ENCODE assay signal across 12 cellular contexts in genomic region chr21:45299864-45300785, GRCh38. TPM values are rescaled to one million over a fixed set of nuclear protein-coding genes. Genes with fewer than 3 reads are reported as not detected.
A peak's percentile ranks its signal among the peaks of the same experiment; 100 is the strongest.
DNase-seq lines count a peak whose midpoint lies in the region; ATAC-seq and TF ChIP-seq lines count a peak whose summit lies in the region.
"Had no signal": no experiment of that assay in that cellular context is flagged by ENCODE, and none has a peak within 500 bp of the region (broad histone marks: within the 10 kb centered on the region; RNA-seq: fewer than 3 reads in every experiment).

No MANE protein-coding gene starts in this region.

- H3K27ac Mint-ChIP-seq in CD8-positive, alpha-beta memory T cell, result peak overlapping the region in 1 of 8 donors; percentile 54
- peak overlapping the region; percentile 72 for H3K27ac Mint-ChIP-seq in T-helper 17 cell
- H3K27ac Mint-ChIP-seq: CD8-positive, alpha-beta T cell; progenitor cell of endocrine pancreas had no signal

- peaks cover 0 to 3% of the 10 kb centered on the region in 2 donors for H3K27me3 Mint-ChIP-seq in CD8-positive, alpha-beta memory T cell
- no peaks in the 10 kb centered on the region for H3K27me3 Mint-ChIP-seq in T-helper 17 cell
- H3K27me3 Mint-ChIP-seq: progenitor cell of endocrine pancreas had no signal

- intact Hi-C loops in sciatic nerve (cut with DNase I), result no loop called here
- intact Hi-C loops in testis (cut with DNase I; ENCODE audit: low total_unique reads), result no loop called here

- ATAC-seq in T-helper 17 cell (no peak), sciatic nerve (no peak), HG03039 (IDR thresholded peaks at IDR 0.05; ENCODE audit: unreplicated experiment) (no peak), HG03571 (IDR thresholded peaks at IDR 0.05; ENCODE audit: unreplicated experiment) (no peak)
- ATAC-seq: CD8-positive, alpha-beta T cell had no signal

- peaks cover 3 to 6% (median 4%) of the 10 kb centered on the region in 3 donors for H3K4me1 Mint-ChIP-seq in CD8-positive, alpha-beta memory T cell
- H3K4me1 Mint-ChIP-seq in T-helper 17 cell, result peaks cover 7% of the 10 kb centered on the region

- H3K4me3 Mint-ChIP-seq in CD8-positive, alpha-beta memory T cell, result no peak overlapping the region
- no peak overlapping the region for H3K4me3 Mint-ChIP-seq in T-helper 17 cell
- H3K4me3 Mint-ChIP-seq: CD8-positive, alpha-beta T cell had no signal

- H3K27ac ChIP-seq in CD8-positive, alpha-beta memory T cell (ENCODE audit: low read depth, low read length), result peak overlapping the region; percentile 33
- no peak overlapping the region for H3K27ac ChIP-seq in testis

- POLR2A ChIA-PET in CD8-positive, alpha-beta memory T cell (lab: Charles Lee), result no interaction called here

- H3K4me3 ChIP-seq in CD8-positive, alpha-beta memory T cell (ENCODE audit: low read length), result no peak overlapping the region
- no peak overlapping the region for H3K4me3 ChIP-seq in testis

- no peaks in the 10 kb centered on the region for H3K27me3 ChIP-seq in CD8-positive, alpha-beta memory T cell (ENCODE audit: insufficient read depth, low read length, poor library complexity, severe bottlenecking)
- no peaks in the 10 kb centered on the region for H3K27me3 ChIP-seq in testis

- CTCF ChIA-PET in CD8-positive, alpha-beta memory T cell (lab: Charles Lee), result no interaction called here

- peaks cover 0 to 4% (median 0%) of the 10 kb centered on the region in 3 donors for H3K36me3 Mint-ChIP-seq in CD8-positive, alpha-beta memory T cell
- H3K36me3 Mint-ChIP-seq in T-helper 17 cell (ENCODE audit: low read depth), result no peaks in the 10 kb centered on the region
- H3K36me3 Mint-ChIP-seq: CD8-positive, alpha-beta T cell had no signal

- WGBS in testis, 2 donors, result 85 to 86% methylated on average over 25 to 34 of the region's 34 CpGs

- TF ChIP-seq CTCF in testis (IDR thresholded peaks at IDR 0.05), result no peak

- H3K9me3 Mint-ChIP-seq in CD8-positive, alpha-beta memory T cell, result no peaks in the 10 kb centered on the region
- H3K9me3 Mint-ChIP-seq: CD8-positive, alpha-beta T cell had no signal

- DNase-seq in CD8-positive, alpha-beta memory T cell, result no peak
- DNase-seq in T-helper 17 cell, result no peak
- DNase-seq in hepatic stellate cell (ENCODE audit: low spot score), result peak; percentile 94
- peak; percentile 59 for DNase-seq in sciatic nerve (ENCODE audit: low spot score)
- DNase-seq in NCI-H146 treated with DMSO at 0.1 percent for 48 hours (lab: John Stamatoyannopoulos, UW; ENCODE audit: unreplicated experiment), result no peak
- DNase-seq in testis, result no peak
- DNase-seq: activated CD8-positive, alpha-beta memory T cell treated with anti-CD3 and anti-CD28 coated beads, Interleukin-2, amount 50 U/mL, for 48 hours; NCI-H2029 treated with DMSO at 0.1 percent for 48 hours had no signal

- H3K9me3 ChIP-seq in CD8-positive, alpha-beta memory T cell (ENCODE audit: low read length), result no peaks in the 10 kb centered on the region
- H3K9me3 ChIP-seq in T-helper 17 cell (ENCODE audit: control insufficient read depth, low read length, poor library complexity, severe bottlenecking) (no peaks in the 10 kb centered on the region), testis (no peaks in the 10 kb centered on the region)

- H3K36me3 ChIP-seq in CD8-positive, alpha-beta memory T cell (ENCODE audit: insufficient read depth, low read length), result no peaks in the 10 kb centered on the region
- no peaks in the 10 kb centered on the region for H3K36me3 ChIP-seq in testis (ENCODE audit: low read depth, missing control alignments)

- TF ChIP-seq POLR2A in testis (IDR thresholded peaks at IDR 0.05), result no peak

- H3K4me1 ChIP-seq in CD8-positive, alpha-beta memory T cell (ENCODE audit: insufficient read depth, low read length), result peaks cover 23% of the 10 kb centered on the region
- H3K4me1 ChIP-seq in testis, result peaks cover 9% of the 10 kb centered on the region

RNA-seq across cellular contexts. Expression of gene POFUT2, which starts 12.4 kb away (rescaled TPM):
- 10 to 100 TPM; 13.5 to 14.5 TPM for total RNA-seq in CD8-positive, alpha-beta memory T cell
- 4.9 TPM for polyA plus RNA-seq in CD8-positive, alpha-beta memory T cell
- total RNA-seq in T-helper 17 cell (10 to 100 TPM; 48.5 to 66.4 TPM), sciatic nerve (44.2 TPM), testis (10 to 100 TPM; 49.9 to 55.9 TPM)
- polyA plus RNA-seq in testis (ENCODE audit: insufficient read depth, low read depth, low replicate concordance), result 63.3 TPM

Comparison
In these comparisons a context has a peak if more than half of its experiments do, and no peak if none do; other contexts are left out.
1. DNase-seq: peak in hepatic stellate cell (single experiment) and sciatic nerve (single experiment); none in CD8-positive, alpha-beta memory T cell (0 of 5), T-helper 17 cell (0 of 3), NCI-H146 treated with DMSO at 0.1 percent for 48 hours (single experiment) and testis (single experiment).